ENCODE assay signal across 8 cellular contexts in the genomic region with DNA sequence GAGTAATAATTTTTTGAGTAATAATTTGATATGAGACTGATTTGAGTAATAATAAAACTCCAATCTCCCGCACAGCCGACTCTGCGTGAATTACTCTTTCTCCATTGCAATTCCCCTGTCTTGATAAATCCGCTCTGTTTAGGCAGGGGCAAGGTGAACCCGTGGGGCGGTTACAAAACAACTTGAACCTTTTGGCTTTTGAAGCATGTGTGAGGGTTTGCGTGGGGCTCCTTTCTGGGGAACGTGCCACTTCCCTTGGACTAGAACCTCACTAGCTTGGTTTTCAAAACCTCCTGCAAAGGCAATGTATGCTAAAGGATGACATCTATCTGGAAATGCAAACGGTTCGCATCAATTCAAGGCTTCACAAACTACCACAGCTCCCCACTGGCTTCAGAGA. TPM values are rescaled to one million over a fixed set of nuclear protein-coding genes. Genes with fewer than 3 reads are reported as not detected.
DNase-seq lines count a peak whose midpoint lies in the region; ATAC-seq and TF ChIP-seq lines count a peak whose summit lies in the region.

No MANE protein-coding gene starts in this region.

- TF ChIP-seq CTCF in heart left ventricle (IDR thresholded peaks at IDR 0.05) (no peak), brain microvascular endothelial cell (IDR thresholded peaks at IDR 0.05; ENCODE audit: low read depth, low read length, missing control alignments) (no peak), mesothelial cell of epicardium (IDR thresholded peaks at IDR 0.05; ENCODE audit: unreplicated experiment) (no peak), upper lobe of right lung (IDR thresholded peaks at IDR 0.05) (no peak)

- H3K4me1 ChIP-seq in heart left ventricle (peaks cover 0 to 21% (median 16%) of the 10 kb centered on the region in 12 donors), upper lobe of right lung (peaks cover 18% of the 10 kb centered on the region)

- H3K9me3 Mint-ChIP-seq in mesothelial cell of epicardium, result peaks cover 2% of the 10 kb centered on the region

- no peak for DNase-seq in heart left ventricle
- DNase-seq in left cardiac atrium, result no peak
- no peak for DNase-seq in brain microvascular endothelial cell
- no peak for DNase-seq in mesothelial cell of epicardium (ENCODE audit: low spot score in 2 of 2, unreplicated experiment in 2 of 2)
- no peak for DNase-seq in upper lobe of right lung
- DNase-seq in NK-92 (lab: John Stamatoyannopoulos, UW; ENCODE audit: unreplicated experiment), result no peak
- no peak for DNase-seq in H7

- TF ChIP-seq POLR2A in heart left ventricle (IDR thresholded peaks at IDR 0.05), result no peak

- H3K36me3 ChIP-seq in heart left ventricle, result no peaks in the 10 kb centered on the region
- no peaks in the 10 kb centered on the region for H3K36me3 ChIP-seq in brain microvascular endothelial cell (replicated peaks)
- no peaks in the 10 kb centered on the region for H3K36me3 ChIP-seq in upper lobe of right lung
- H3K36me3 ChIP-seq in H7 (replicated peaks; ENCODE audit: control insufficient read depth, insufficient read depth, low read length), result no peaks in the 10 kb centered on the region

- H3K4me3 Mint-ChIP-seq in mesothelial cell of epicardium, result peak overlapping the region; percentile 85

- ATAC-seq in heart left ventricle (no peak), left cardiac atrium (no peak), upper lobe of right lung (no peak), esophagus mucosa (no peak)

- intact Hi-C loops in heart left ventricle (cut with DNase I) (loop anchor here (5.0 to 10.0 kb wide), 6 partner anchors 288 to 343 kb away; no protein-coding TSS in a partner anchor), left cardiac atrium (cut with DNase I) (loop anchor here (10.0 kb wide), 1 partner anchor 305 kb away; no protein-coding TSS in a partner anchor), upper lobe of right lung (cut with DNase I) (no loop called here)

- WGBS in heart left ventricle, 4 donors, result 72 to 78% (median 75%) methylated on average over 10 of the region's 10 CpGs

- H3K36me3 Mint-ChIP-seq in mesothelial cell of epicardium, result peaks cover 3% of the 10 kb centered on the region

- in situ Hi-C loops in brain microvascular endothelial cell (cut with HindIII; ENCODE audit: low pct_ligation_motif_present, low sequenced_read_pairs), result no loop called here

- H3K27ac ChIP-seq in heart left ventricle (peak overlapping the region in 10 of 12 donors; percentile 94 to 99 (median 98)), brain microvascular endothelial cell (no peak overlapping the region), upper lobe of right lung (peak overlapping the region; percentile 97)

- peak overlapping the region in 10 of 12 donors; percentile 65 to 82 (median 76) for H3K4me3 ChIP-seq in heart left ventricle
- peak overlapping the region; percentile 66 for H3K4me3 ChIP-seq in brain microvascular endothelial cell (ENCODE audit: low read depth, low read length)
- peak overlapping the region; percentile 75 for H3K4me3 ChIP-seq in upper lobe of right lung
- no peak overlapping the region for H3K4me3 ChIP-seq in H7 (ENCODE audit: insufficient read depth, low read depth, low read length)

- H3K4me1 Mint-ChIP-seq in mesothelial cell of epicardium, result peaks cover 27% of the 10 kb centered on the region

- H3K27me3 ChIP-seq in heart left ventricle (no peaks in the 10 kb centered on the region), brain microvascular endothelial cell (replicated peaks) (no peaks in the 10 kb centered on the region), upper lobe of right lung (no peaks in the 10 kb centered on the region), H7 (ENCODE audit: control insufficient read depth, insufficient read depth, low read length) (peaks cover 7% of the 10 kb centered on the region; the same call in 1 of the 2 replicates)

- H3K9me3 ChIP-seq in heart left ventricle (no peaks in the 10 kb centered on the region), upper lobe of right lung (no peaks in the 10 kb centered on the region)

- H3K27me3 Mint-ChIP-seq in mesothelial cell of epicardium (ENCODE audit: low read depth), result no peaks in the 10 kb centered on the region

- peak overlapping the region; percentile 98 for H3K27ac Mint-ChIP-seq in mesothelial cell of epicardium

RNA-seq across cellular contexts. Expression of a gene that starts 1.5 kb away (rescaled TPM):
- 1 to 10 TPM; 1.1 to 8.5 (median 6.0) TPM for total RNA-seq in heart left ventricle
- polyA plus RNA-seq in heart left ventricle, result 1 to 10 TPM in 1 of 2 donors, under 1 TPM in 1; 0.98 to 1.4 TPM
- 1 to 10 TPM; 6.0 to 7.9 TPM for total RNA-seq in left cardiac atrium
- 4.0 to 4.4 TPM (median 4.1 TPM) in 3 replicates for total RNA-seq in mesothelial cell of epicardium
- 2.9 TPM for total RNA-seq in upper lobe of right lung
- 0.80 TPM for total RNA-seq in esophagus mucosa
- total RNA-seq in H7 (2014; rRNA removed; shearing (Covaris generic)), result 0.30 and 0.45 TPM in 2 replicates

RNA-seq across cellular contexts. Expression of a gene that starts 45.7 kb away (rescaled TPM):
- total RNA-seq in heart left ventricle, result under 1 TPM in 6 of 9 donors, not detected in 3; 0.14 to 0.56 (median 0.20) TPM
- under 1 TPM; 0.07 to 0.19 TPM for polyA plus RNA-seq in heart left ventricle
- total RNA-seq in left cardiac atrium, result 1 to 10 TPM; 2.8 to 8.0 TPM
- total RNA-seq in mesothelial cell of epicardium, result 12.7 to 13.6 TPM (median 13.0 TPM) in 3 replicates
- total RNA-seq in upper lobe of right lung, result 3.7 TPM
- 1.9 TPM for total RNA-seq in esophagus mucosa
- not detected in 2 replicates for total RNA-seq in H7 (2014; rRNA removed; shearing (Covaris generic))
